Comparison of ENCODE assay signal across 13 cellular contexts in the genomic region with DNA sequence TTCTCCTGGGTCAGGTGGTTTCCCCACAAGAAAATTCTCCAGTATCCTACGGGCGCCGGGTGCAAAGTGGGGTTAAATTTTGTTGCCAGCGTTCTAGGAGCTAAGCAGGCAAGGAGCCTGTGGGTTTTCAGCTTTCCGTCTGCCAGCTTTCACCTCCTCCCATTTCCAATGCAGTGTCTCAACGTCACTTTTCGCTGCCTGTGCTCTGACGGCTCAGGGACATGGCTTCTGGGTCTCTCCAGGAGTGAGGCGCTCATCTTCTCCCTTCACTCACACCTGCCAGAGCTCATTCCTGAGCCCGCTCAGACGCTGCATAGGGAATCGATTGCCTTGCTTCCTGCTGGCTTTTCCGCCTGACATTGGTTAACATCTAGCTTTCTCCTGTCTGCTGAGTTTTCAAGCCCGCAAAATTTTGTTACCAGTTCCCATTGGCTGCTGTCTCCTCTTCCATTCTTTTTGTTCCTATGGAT. TPM values are rescaled to one million over a fixed set of nuclear protein-coding genes. Genes with fewer than 3 reads are reported as not detected.
DNase-seq lines count a peak whose midpoint lies in the region; ATAC-seq and TF ChIP-seq lines count a peak whose summit lies in the region.
"Had no signal": no experiment of that assay in that cellular context is flagged by ENCODE, and none has a peak within 500 bp of the region (broad histone marks: within the 10 kb centered on the region; RNA-seq: fewer than 3 reads in every experiment).

No MANE protein-coding gene starts in this region.

- H3K4me1 ChIP-seq in endocrine pancreas (ENCODE audit: control insufficient read depth, insufficient read depth, low read length) (peaks cover 18% of the 10 kb centered on the region), osteoblast (ENCODE audit: insufficient read depth, low read length) (peaks cover 17% of the 10 kb centered on the region)
- H3K4me1 ChIP-seq in effector memory CD4-positive, alpha-beta T cell (ENCODE audit: control insufficient read depth, insufficient read depth, low read length, poor library complexity, severe bottlenecking), result no peaks in the 10 kb centered on the region

- no peaks in the 10 kb centered on the region for H3K9me3 ChIP-seq in endocrine pancreas (ENCODE audit: control insufficient read depth, low read length)
- H3K9me3 ChIP-seq in osteoblast (ENCODE audit: low read depth, low read length), result no peaks in the 10 kb centered on the region
- no peaks in the 10 kb centered on the region for H3K9me3 ChIP-seq in effector memory CD4-positive, alpha-beta T cell (ENCODE audit: control insufficient read depth, low read length)

- peaks cover 47% of the 10 kb centered on the region for H3K4me1 Mint-ChIP-seq in CD14-positive monocyte

- in situ Hi-C loops in GM13976 (cut with MboI; ENCODE audit: low sequenced_read_pairs, unreplicated experiment), result no loop called here

- peak overlapping the region; percentile 37 to 49 for H3K4me3 Mint-ChIP-seq in CD14-positive monocyte
- H3K4me3 Mint-ChIP-seq: CD8-positive, alpha-beta T cell had no signal

- H3K79me2 ChIP-seq in osteoblast (ENCODE audit: insufficient read depth, low read length), result no peaks in the 10 kb centered on the region

- peak overlapping the region; percentile 60 for H3K4me2 ChIP-seq in osteoblast (ENCODE audit: insufficient read depth, low read length)

- DNase-seq in CD14-positive monocyte (ENCODE audit: low spot score), result no peak
- DNase-seq in NCI-H1417 treated with DMSO at 0.1 percent for 48 hours (lab: John Stamatoyannopoulos, UW), result peak; percentile 24
- DNase-seq in osteoblast (ENCODE audit: insufficient read length, low spot score, missing footprints), result no peak
- DNase-seq in GM13976 (ENCODE audit: low spot score), result no peak
- no peak for DNase-seq in effector memory CD4-positive, alpha-beta T cell
- DNase-seq in GM03348 (ENCODE audit: low spot score), result no peak
- DNase-seq: aorta; CD8-positive, alpha-beta T cell; NCI-H1048 had no signal

- no peak overlapping the region for H3K27ac ChIP-seq in osteoblast (ENCODE audit: low read depth, low read length)
- no peak overlapping the region for H3K27ac ChIP-seq in effector memory CD4-positive, alpha-beta T cell (ENCODE audit: insufficient read depth, low read length, poor library complexity, severe bottlenecking)

- intact Hi-C loops in CD14-positive monocyte (cut with micrococcal nuclease), result no loop called here

- no peaks in the 10 kb centered on the region for H4K20me1 ChIP-seq in osteoblast (ENCODE audit: insufficient read depth, low read length)

- no peaks in the 10 kb centered on the region for H3K36me3 ChIP-seq in endocrine pancreas (ENCODE audit: control insufficient read depth, insufficient read depth, low read length)
- H3K36me3 ChIP-seq in osteoblast (ENCODE audit: insufficient read depth, low read length), result no peaks in the 10 kb centered on the region
- no peaks in the 10 kb centered on the region for H3K36me3 ChIP-seq in effector memory CD4-positive, alpha-beta T cell (ENCODE audit: control insufficient read depth, insufficient read depth, low read length)

- TF ChIP-seq CTCF in CD14-positive monocyte (IDR thresholded peaks at IDR 0.05) (no peak), osteoblast (IDR thresholded peaks at IDR 0.05; ENCODE audit: extremely low read depth, low read depth, low read length) (no peak), GM13976 (IDR thresholded peaks at IDR 0.05; ENCODE audit: borderline replicate concordance, control extremely low read depth, extremely low read depth, insufficient read depth, missing control alignments) (no peak)

- H3K4me3 ChIP-seq in endocrine pancreas (ENCODE audit: control insufficient read depth, insufficient read depth, low read length), result peak overlapping the region; percentile 75
- H3K4me3 ChIP-seq in osteoblast (ENCODE audit: insufficient read depth, low read length), result no peak overlapping the region
- no peak overlapping the region for H3K4me3 ChIP-seq in effector memory CD4-positive, alpha-beta T cell (ENCODE audit: insufficient read depth, low read depth, low read length, poor library complexity, severe bottlenecking)
- H3K4me3 ChIP-seq: PC-9 had no signal

- H2AFZ ChIP-seq in osteoblast (ENCODE audit: low read length), result peak overlapping the region; percentile 39
- H2AFZ ChIP-seq: PC-9 had no signal

- peak overlapping the region in 1 of 7 donors; percentile 21 for H3K27ac Mint-ChIP-seq in CD14-positive monocyte
- H3K27ac Mint-ChIP-seq: CD8-positive, alpha-beta T cell had no signal

- H3K27me3 Mint-ChIP-seq in CD14-positive monocyte (ENCODE audit: low read depth in 3 of 3), result peaks cover 0 to 6% (median 0%) of the 10 kb centered on the region in 3 donors

- peaks cover 0 to 4% of the 10 kb centered on the region in 2 donors for H3K36me3 Mint-ChIP-seq in CD14-positive monocyte
- H3K36me3 Mint-ChIP-seq: CD8-positive, alpha-beta T cell had no signal

- no peak for ATAC-seq in GM19455 (IDR thresholded peaks at IDR 0.05; ENCODE audit: unreplicated experiment)
- ATAC-seq: CD8-positive, alpha-beta T cell had no signal

- peaks cover 0 to 1% (median 0%) of the 10 kb centered on the region in 7 donors for H3K9me3 Mint-ChIP-seq in CD14-positive monocyte
- H3K9me3 Mint-ChIP-seq: CD8-positive, alpha-beta T cell had no signal

- H3K27me3 ChIP-seq in endocrine pancreas (ENCODE audit: control insufficient read depth, insufficient read depth, low read length) (no peaks in the 10 kb centered on the region), osteoblast (ENCODE audit: insufficient read depth, low read length) (no peaks in the 10 kb centered on the region)
- peaks cover 7% of the 10 kb centered on the region for H3K27me3 ChIP-seq in effector memory CD4-positive, alpha-beta T cell (replicated peaks; ENCODE audit: control insufficient read depth, insufficient read depth, low read length, poor library complexity, severe bottlenecking)

- H3K9ac ChIP-seq in endocrine pancreas (ENCODE audit: control insufficient read depth, insufficient read depth, low read length), result peak overlapping the region; percentile 8

RNA-seq across cellular contexts. Expression of gene NAA20, which starts 7.3 kb away (rescaled TPM):
- polyA plus RNA-seq in CD14-positive monocyte, result 100 to 1,000 TPM in 1 of 2 donors, 10 to 100 TPM in 1; 94.0 to 103 TPM
- total RNA-seq in osteoblast, result 32.6 and 43.3 TPM in 2 replicates

RNA-seq across cellular contexts. Expression of gene CRNKL1, which starts 42.4 kb away (rescaled TPM):
- polyA plus RNA-seq in CD14-positive monocyte, result 1 to 10 TPM; 5.9 to 7.4 TPM
- total RNA-seq in osteoblast, result 31.5 and 33.7 TPM in 2 replicates

RNA-seq across cellular contexts. Expression of gene CFAP61, which starts 42.5 kb away (rescaled TPM):
- polyA plus RNA-seq in CD14-positive monocyte, result not detected
- not detected in 2 replicates for total RNA-seq in osteoblast
- total RNA-seq: CD8-positive, alpha-beta T cell; epithelial cell of proximal tubule had no signal
